7 cellular contexts compared by ENCODE assay signal in the genomic region with DNA sequence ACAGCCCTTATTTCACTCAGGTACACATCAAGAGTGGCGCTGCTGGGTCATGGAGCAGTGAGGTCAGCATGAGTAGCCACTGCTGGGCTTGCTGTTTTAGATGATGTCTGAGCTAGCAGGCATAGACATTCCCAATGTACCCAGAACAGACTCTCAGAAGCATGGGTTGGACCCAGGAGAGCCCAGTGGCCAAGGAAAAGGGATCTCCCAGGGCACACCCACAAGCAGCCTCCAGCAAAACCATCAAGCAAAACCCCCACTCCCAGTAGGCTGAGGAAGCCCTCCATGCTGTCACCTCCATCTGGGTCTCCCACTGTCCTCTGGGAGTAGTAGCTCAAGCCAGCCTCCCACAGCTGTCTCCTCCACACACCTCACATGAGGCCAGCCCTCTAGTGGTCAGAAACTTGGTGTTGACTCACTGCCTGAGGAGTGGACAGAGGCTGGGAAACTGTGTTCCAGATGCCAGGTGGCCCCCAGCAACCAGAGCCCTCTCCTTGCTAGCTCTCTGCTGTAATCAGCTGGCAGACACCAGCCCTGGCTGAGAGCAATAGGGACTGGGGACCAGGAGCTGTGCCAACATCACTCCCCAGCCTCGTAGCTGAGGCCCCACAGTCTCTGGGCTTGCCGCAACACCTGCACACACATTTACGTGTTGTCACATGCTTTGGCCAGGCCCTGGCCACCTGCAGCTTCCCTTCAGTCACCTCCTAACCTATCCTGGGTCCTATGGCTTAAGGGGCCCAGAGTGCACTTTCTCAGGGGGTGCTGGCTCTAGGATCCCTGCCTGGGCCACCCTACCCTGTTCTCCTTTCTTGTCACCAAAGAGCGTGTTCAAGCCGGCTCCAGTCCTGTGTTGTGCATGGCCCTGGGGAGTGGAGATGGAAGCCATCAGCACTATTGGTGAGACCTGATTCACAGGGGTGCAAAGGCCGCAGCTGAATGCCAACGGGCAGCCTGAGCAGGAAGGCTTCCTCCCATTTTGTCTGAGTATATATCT. TPM values are rescaled to one million over a fixed set of nuclear protein-coding genes. Genes with fewer than 3 reads are reported as not detected.
DNase-seq lines count a peak whose midpoint lies in the region; ATAC-seq and TF ChIP-seq lines count a peak whose summit lies in the region.

No MANE protein-coding gene starts in this region.

- H3K27ac ChIP-seq in KOPT-K1 (ENCODE audit: low read depth, low read length, poor library complexity, severe bottlenecking) (peak overlapping the region; percentile 96), RWPE2 (ENCODE audit: poor library complexity, severe bottlenecking) (peak overlapping the region; percentile 72), duodenal mucosa (ENCODE audit: low read depth, low read length) (peak overlapping the region; percentile 34)

- DNase-seq in ELF-1 (ENCODE audit: low read depth, low spot score) (peak; percentile 87), RWPE2 (ENCODE audit: low spot score) (no peak), mucosa of descending colon (peak; percentile 66 to 88 (median 72))

- H3K36me3 ChIP-seq in KOPT-K1 (ENCODE audit: insufficient read depth, low read length) (peaks cover 17% of the 10 kb centered on the region), RWPE2 (ENCODE audit: low read depth) (peaks cover 12% of the 10 kb centered on the region), duodenal mucosa (ENCODE audit: control insufficient read depth in 1 of 2, insufficient read depth in 2 of 2, low read length in 2 of 2) (peaks cover 11 to 12% of the 10 kb centered on the region in 2 donors), mucosa of descending colon (ENCODE audit: low read depth) (no peaks in the 10 kb centered on the region)

- H3K9me3 ChIP-seq in KOPT-K1 (ENCODE audit: insufficient read depth, low read length, poor library complexity, severe bottlenecking) (no peaks in the 10 kb centered on the region), RWPE2 (ENCODE audit: severe bottlenecking) (no peaks in the 10 kb centered on the region), duodenal mucosa (ENCODE audit: control insufficient read depth in 1 of 2, low read length in 2 of 2) (no peaks in the 10 kb centered on the region), mucosa of descending colon (no peaks in the 10 kb centered on the region)

- H3K27me3 ChIP-seq in RWPE2 (ENCODE audit: insufficient read depth, poor library complexity, severe bottlenecking): no peaks in the 10 kb centered on the region
- H3K27me3 ChIP-seq in duodenal mucosa (ENCODE audit: control insufficient read depth in 1 of 2, insufficient read depth in 2 of 2, low read length in 2 of 2): no peaks in the 10 kb centered on the region

- H3K9ac ChIP-seq in duodenal mucosa (ENCODE audit: low read depth in 1 of 2, low read length in 2 of 2): peak overlapping the region; percentile 4 to 49

- peak; percentile 79 for ATAC-seq in RWPE2 (ENCODE audit: low read depth)
- peak; percentile 52 for ATAC-seq in mucosa of descending colon
- no peak for ATAC-seq in GM21825 (IDR thresholded peaks at IDR 0.05; ENCODE audit: unreplicated experiment)
- no peak for ATAC-seq in HG03521 (IDR thresholded peaks at IDR 0.05; ENCODE audit: unreplicated experiment)

- intact Hi-C loops in mucosa of descending colon (cut with DNase I, micrococcal nuclease): no loop called here

- TF ChIP-seq CTCF in RWPE2 (IDR thresholded peaks at IDR 0.05; ENCODE audit: poor library complexity, severe bottlenecking) (peak; percentile 84), mucosa of descending colon (IDR thresholded peaks at IDR 0.05) (no peak)

- H3K4me1 ChIP-seq in RWPE2 (ENCODE audit: insufficient read depth, poor library complexity, severe bottlenecking) (peaks cover 8% of the 10 kb centered on the region), duodenal mucosa (ENCODE audit: control insufficient read depth in 1 of 2, insufficient read depth in 2 of 2, low read length in 2 of 2) (peaks cover 34 to 36% of the 10 kb centered on the region in 2 donors), mucosa of descending colon (ENCODE audit: low read depth) (peaks cover 12% of the 10 kb centered on the region)

- H3K4me3 ChIP-seq in RWPE2 (ENCODE audit: severe bottlenecking) (no peak overlapping the region), duodenal mucosa (ENCODE audit: low read depth in 1 of 2, low read length in 2 of 2) (no peak overlapping the region), mucosa of descending colon (no peak overlapping the region)

RNA-seq across cellular contexts. Expression of a gene that starts 1.9 kb away (rescaled TPM):
- 10 to 100 TPM; 13.0 to 18.6 (median 13.9) TPM for total RNA-seq in mucosa of descending colon

RNA-seq across cellular contexts. Expression of a gene that starts 22.3 kb away (rescaled TPM):
- total RNA-seq in mucosa of descending colon: 10 to 100 TPM; 12.2 to 52.0 (median 38.4) TPM

RNA-seq across cellular contexts. Expression of a gene that starts 28.2 kb away (rescaled TPM):
- total RNA-seq in mucosa of descending colon: 10 to 100 TPM; 60.7 to 79.5 (median 72.3) TPM

RNA-seq across cellular contexts. Expression of a gene that starts 31.9 kb away (rescaled TPM):
- total RNA-seq in mucosa of descending colon: 100 to 1,000 TPM in 1 of 3 donors, 10 to 100 TPM in 2; 71.7 to 114 (median 75.0) TPM

RNA-seq across cellular contexts. Expression of a gene that starts 37.2 kb away (rescaled TPM):
- under 1 TPM in 1 of 3 donors, not detected in 2; 0.19 TPM for total RNA-seq in mucosa of descending colon

Comparison
In these comparisons a context has a peak if more than half of its experiments do, and no peak if none do; other contexts are left out.
1. H3K27ac ChIP-seq: peak in every context shown above with its lines; median percentile 96 in KOPT-K1; 72 in RWPE2; 34 in duodenal mucosa.
2. ATAC-seq: peak in RWPE2 (single experiment) and mucosa of descending colon (single experiment); none in GM21825 (single experiment) and HG03521 (single experiment).